In genomic region chr5:30736642-30737041, GRCh38 we compare ENCODE assay signal across 22 cellular contexts.
DNase-seq lines count a peak whose midpoint lies in the region; FAIRE-seq and TF ChIP-seq lines count a peak whose summit lies in the region.
"Had no signal": no experiment of that assay in that cellular context is flagged by ENCODE, and none has a peak within 500 bp of the region (broad histone marks: within the 10 kb centered on the region; RNA-seq: fewer than 3 reads in every experiment).

No MANE protein-coding gene starts in this region.

- H3K9me3 ChIP-seq in mammary epithelial cell (replicated peaks; ENCODE audit: insufficient read depth, low read length), result peaks cover 3% of the 10 kb centered on the region
- H3K9me3 ChIP-seq in effector memory CD4-positive, alpha-beta T cell (ENCODE audit: control insufficient read depth, low read length), result no peaks in the 10 kb centered on the region
- H3K9me3 ChIP-seq: SJCRH30 had no signal

- H3K4me3 Mint-ChIP-seq in MCF 10A (ENCODE audit: unreplicated experiment), result no peak overlapping the region
- H3K4me3 Mint-ChIP-seq: CD8-positive, alpha-beta T cell; GM23338 had no signal

- no peaks in the 10 kb centered on the region for H4K20me1 ChIP-seq in mammary epithelial cell (ENCODE audit: insufficient read depth, low read length)

- no peaks in the 10 kb centered on the region for H3K79me2 ChIP-seq in mammary epithelial cell (ENCODE audit: insufficient read depth, low read length)

- no peak overlapping the region for H3K9ac ChIP-seq in mammary epithelial cell (ENCODE audit: insufficient read depth, low read length)
- H3K9ac ChIP-seq: KMS-11 had no signal

- peak; percentile 22 for DNase-seq in MCF 10A (ENCODE audit: unreplicated experiment)
- no peak for DNase-seq in mammary epithelial cell
- DNase-seq in bronchial epithelial cell (ENCODE audit: low read depth), result peak; percentile 20
- peak; percentile 7 for DNase-seq in kidney epithelial cell (ENCODE audit: low read depth)
- DNase-seq in effector memory CD4-positive, alpha-beta T cell, result no peak
- DNase-seq in stimulated activated CD4-positive, alpha-beta T cell treated with anti-CD3 and anti-CD28 coated beads, Interleukin-1b, Interleukin-23, amount 100 ng/mL, for 48 hours, result no peak
- DNase-seq in GM13977 (ENCODE audit: low spot score), result no peak
- no peak for DNase-seq in DMS79 (lab: John Stamatoyannopoulos, UW)
- DNase-seq: ACHN; C1 segment of cervical spinal cord; CD8-positive, alpha-beta T cell; HCEC 1CT; NCI-H1694; NCI-H2081; NCI-H2171; NCI-H524 treated with DMSO at 0.1 percent for 48 hours; OCI-M1; SJCRH30 had no signal

- dilution Hi-C loops in mammary epithelial cell (cut with HindIII; ENCODE audit: low sequenced_read_pairs), result no loop called here

- no peak for TF ChIP-seq CTCF in MCF 10A (IDR thresholded peaks at IDR 0.05; ENCODE audit: unreplicated experiment)
- no peak for TF ChIP-seq CTCF in mammary epithelial cell (conservative IDR thresholded peaks at IDR 0.05 in 1 of 2, IDR thresholded peaks at IDR 0.05 in 1 of 2; ENCODE audit: extremely low read depth in 1 of 2, insufficient read depth in 1 of 2, low read depth in 1 of 2, low read length in 2 of 2)
- no peak for TF ChIP-seq CTCF in bronchial epithelial cell (IDR thresholded peaks at IDR 0.05; ENCODE audit: insufficient read depth, low read length, severe bottlenecking)
- no peak for TF ChIP-seq CTCF in kidney epithelial cell (IDR thresholded peaks at IDR 0.05; ENCODE audit: insufficient read depth, low read length, poor library complexity, severe bottlenecking)
- no peak for TF ChIP-seq CTCF in GM13977 (IDR thresholded peaks at IDR 0.05; ENCODE audit: extremely low read depth, insufficient read depth, missing control alignments)

- FAIRE-seq in bronchial epithelial cell (lab: Jason Lieb, UNC), result no peak
- FAIRE-seq: GM12891 had no signal

- peaks cover 10% of the 10 kb centered on the region for H3K9me3 Mint-ChIP-seq in MCF 10A (ENCODE audit: unreplicated experiment)
- H3K9me3 Mint-ChIP-seq: GM23338 had no signal

- no peaks in the 10 kb centered on the region for H3K4me1 ChIP-seq in mammary epithelial cell (ENCODE audit: insufficient read depth, low read length)
- H3K4me1 ChIP-seq in effector memory CD4-positive, alpha-beta T cell (ENCODE audit: control insufficient read depth, insufficient read depth, low read length, poor library complexity, severe bottlenecking), result no peaks in the 10 kb centered on the region
- H3K4me1 ChIP-seq: SJCRH30 had no signal

- no peaks in the 10 kb centered on the region for H3K36me3 ChIP-seq in mammary epithelial cell (ENCODE audit: insufficient read depth, low read length)
- no peaks in the 10 kb centered on the region for H3K36me3 ChIP-seq in bronchial epithelial cell (ENCODE audit: control insufficient read depth, insufficient read depth, low read length)
- no peaks in the 10 kb centered on the region for H3K36me3 ChIP-seq in kidney epithelial cell (ENCODE audit: control insufficient read depth, insufficient read depth, low read length)
- no peaks in the 10 kb centered on the region for H3K36me3 ChIP-seq in effector memory CD4-positive, alpha-beta T cell (ENCODE audit: control insufficient read depth, insufficient read depth, low read length)
- H3K36me3 ChIP-seq: SJCRH30 had no signal

- peaks cover 8% of the 10 kb centered on the region for H3K4me1 Mint-ChIP-seq in MCF 10A (ENCODE audit: insufficient read depth, unreplicated experiment)
- H3K4me1 Mint-ChIP-seq: GM23338 had no signal

- in situ Hi-C loops in mammary epithelial cell (cut with MboI; ENCODE audit: low sequenced_read_pairs in 2 of 2), result no loop called here
- in situ Hi-C loops in GM13977 (cut with MboI; ENCODE audit: low pct_unique_long_range_greater_than_20kb, low sequenced_read_pairs, unreplicated experiment), result no loop called here

- H3K27ac ChIP-seq in mammary epithelial cell (ENCODE audit: insufficient read depth, low read depth, low read length), result no peak overlapping the region
- no peak overlapping the region for H3K27ac ChIP-seq in effector memory CD4-positive, alpha-beta T cell (ENCODE audit: insufficient read depth, low read length, poor library complexity, severe bottlenecking)
- H3K27ac ChIP-seq: 22Rv1, KMS-11, SJCRH30 had no signal

- BruUV-seq in MCF 10A (replicated peaks; lab: Mats Ljungman, UMichigan) (no TSS peak), mammary epithelial cell (replicated peaks; lab: Mats Ljungman, UMichigan) (no TSS peak)

- H3K36me3 Mint-ChIP-seq in MCF 10A (ENCODE audit: insufficient read depth, unreplicated experiment), result no peaks in the 10 kb centered on the region
- H3K36me3 Mint-ChIP-seq: CD8-positive, alpha-beta T cell had no signal

- no peak overlapping the region for H3K4me2 ChIP-seq in mammary epithelial cell (ENCODE audit: insufficient read depth, low read depth, low read length)
- H3K4me2 ChIP-seq: GM23338, KMS-11 had no signal

- H3K27me3 ChIP-seq in mammary epithelial cell (ENCODE audit: insufficient read depth, low read length) (no peaks in the 10 kb centered on the region), bronchial epithelial cell (ENCODE audit: control insufficient read depth, insufficient read depth, low read length) (no peaks in the 10 kb centered on the region), kidney epithelial cell (ENCODE audit: control insufficient read depth, insufficient read depth, low read length) (no peaks in the 10 kb centered on the region)
- no peaks in the 10 kb centered on the region for H3K27me3 ChIP-seq in effector memory CD4-positive, alpha-beta T cell (replicated peaks; ENCODE audit: control insufficient read depth, insufficient read depth, low read length, poor library complexity, severe bottlenecking)
- H3K27me3 ChIP-seq: SJCRH30 had no signal

- CTCF ChIA-PET in MCF 10A (lab: Yijun Ruan, JAX), result no interaction called here
- CTCF ChIA-PET in mammary epithelial cell (lab: Charles Lee; ENCODE audit: low non-redundant PET), result no interaction called here

- H3K27me3 Mint-ChIP-seq in MCF 10A (ENCODE audit: insufficient read depth, unreplicated experiment), result no peaks in the 10 kb centered on the region

- no peak overlapping the region for H3K4me3 ChIP-seq in mammary epithelial cell (replicated peaks in 1 of 3; ENCODE audit: insufficient read depth in 1 of 3, low read depth in 2 of 3, low read length in 3 of 3)
- no peak overlapping the region for H3K4me3 ChIP-seq in bronchial epithelial cell (ENCODE audit: low read depth, low read length)
- H3K4me3 ChIP-seq in kidney epithelial cell (ENCODE audit: low read depth, low read length), result no peak overlapping the region
- H3K4me3 ChIP-seq in effector memory CD4-positive, alpha-beta T cell (ENCODE audit: insufficient read depth, low read depth, low read length, poor library complexity, severe bottlenecking), result no peak overlapping the region
- H3K4me3 ChIP-seq: GM23338, SJCRH30 had no signal

- H3K27ac Mint-ChIP-seq in MCF 10A (ENCODE audit: low read depth, unreplicated experiment), result no peak overlapping the region
- H3K27ac Mint-ChIP-seq: CD8-positive, alpha-beta T cell; GM23338 had no signal

- POLR2A ChIA-PET in MCF 10A (lab: Yijun Ruan, JAX), result no interaction called here

- no peak overlapping the region for H2AFZ ChIP-seq in mammary epithelial cell (ENCODE audit: low read depth, low read length)
- H2AFZ ChIP-seq: GM23338 had no signal

- intact Hi-C loops in MCF 10A (cut with micrococcal nuclease) (no loop called here), mammary epithelial cell (cut with micrococcal nuclease) (no loop called here)

Comparison
In these comparisons a context has a peak if more than half of its experiments do, and no peak if none do; other contexts are left out.
1. DNase-seq: peak in MCF 10A (single experiment), bronchial epithelial cell (single experiment) and kidney epithelial cell (single experiment); none in mammary epithelial cell (single experiment), effector memory CD4-positive, alpha-beta T cell (0 of 3), stimulated activated CD4-positive, alpha-beta T cell treated with anti-CD3 and anti-CD28 coated beads, Interleukin-1b, Interleukin-23, amount 100 ng/mL, for 48 hours (single experiment), GM13977 (single experiment) and DMS79 (single experiment).